In genomic region chr17:79065105-79065670, GRCh38 we compare ENCODE assay signal across 8 cellular contexts. TPM values are rescaled to one million over a fixed set of nuclear protein-coding genes. Genes with fewer than 3 reads are reported as not detected.
DNase-seq lines count a peak whose midpoint lies in the region; TF ChIP-seq lines count a peak whose summit lies in the region.

No MANE protein-coding gene starts in this region.

- TF ChIP-seq CTCF in VCaP (conservative IDR thresholded peaks at IDR 0.05) = peak; percentile 61
- TF ChIP-seq CTCF in choroid plexus epithelial cell (conservative IDR thresholded peaks at IDR 0.05; ENCODE audit: low read depth, low read length) = peak; percentile 74
- peak; percentile 52 for TF ChIP-seq CTCF in tibial artery (IDR thresholded peaks at IDR 0.05)

- DNase-seq in COLO668 (lab: John Stamatoyannopoulos, UW; ENCODE audit: unreplicated experiment) (peak; percentile 2), choroid plexus epithelial cell (ENCODE audit: low read depth) (peak; percentile 64), middle frontal gyrus (ENCODE audit: extremely low spot score, low spot score) (peak; percentile 42), tibial artery (no peak), GOT3 (lab: John Stamatoyannopoulos, UW) (no peak), NCI-H187 treated with DMSO at 0.1 percent for 48 hours (lab: John Stamatoyannopoulos, UW) (no peak)
- peak; percentile 32 for DNase-seq in Jurkat, Clone E6-1 (ENCODE audit: low read depth, low spot score)

- intact Hi-C loops in tibial artery (cut with DNase I; ENCODE audit: low total_unique reads) = no loop called here

- H3K4me1 ChIP-seq in tibial artery = no peaks in the 10 kb centered on the region

- no peaks in the 10 kb centered on the region for H3K36me3 ChIP-seq in tibial artery

- no peak overlapping the region for H3K4me3 ChIP-seq in Jurkat, Clone E6-1 (ENCODE audit: low read length)
- H3K4me3 ChIP-seq in choroid plexus epithelial cell (ENCODE audit: low read depth, low read length) (no peak overlapping the region), tibial artery (no peak overlapping the region)

- no peaks in the 10 kb centered on the region for H3K27me3 ChIP-seq in tibial artery

- H3K9me3 ChIP-seq in tibial artery = no peaks in the 10 kb centered on the region

- H3K27ac ChIP-seq in VCaP (no peak overlapping the region), tibial artery (no peak overlapping the region)

RNA-seq across cellular contexts. Expression of gene ENGASE, which starts 9.4 kb away (rescaled TPM):
- 39.7 TPM for polyA plus RNA-seq in Jurkat, Clone E6-1 (2012; ENCODE audit: insufficient read depth, insufficient read length)

RNA-seq across cellular contexts. Expression of gene C1QTNF1, which starts 41.2 kb away (rescaled TPM):
- 0.82 TPM for polyA plus RNA-seq in Jurkat, Clone E6-1 (2012; ENCODE audit: insufficient read depth, insufficient read length)

RNA-seq across cellular contexts. Expression of gene CANT1, which starts 55.6 kb away (rescaled TPM):
- 24.8 TPM for polyA plus RNA-seq in Jurkat, Clone E6-1 (2012; ENCODE audit: insufficient read depth, insufficient read length)

Comparison
In these comparisons a context has a peak if more than half of its experiments do, and no peak if none do; other contexts are left out.
1. DNase-seq: peak in COLO668 (single experiment), Jurkat, Clone E6-1 (single experiment), choroid plexus epithelial cell (single experiment) and middle frontal gyrus (single experiment); none in tibial artery (0 of 2), GOT3 (single experiment) and NCI-H187 treated with DMSO at 0.1 percent for 48 hours (single experiment).
2. Peak in every context shown above with its lines, with median percentiles within 50 percentile points of each other: CTCF ChIP-seq.